8 cellular contexts compared by ENCODE assay signal in the genomic region with DNA sequence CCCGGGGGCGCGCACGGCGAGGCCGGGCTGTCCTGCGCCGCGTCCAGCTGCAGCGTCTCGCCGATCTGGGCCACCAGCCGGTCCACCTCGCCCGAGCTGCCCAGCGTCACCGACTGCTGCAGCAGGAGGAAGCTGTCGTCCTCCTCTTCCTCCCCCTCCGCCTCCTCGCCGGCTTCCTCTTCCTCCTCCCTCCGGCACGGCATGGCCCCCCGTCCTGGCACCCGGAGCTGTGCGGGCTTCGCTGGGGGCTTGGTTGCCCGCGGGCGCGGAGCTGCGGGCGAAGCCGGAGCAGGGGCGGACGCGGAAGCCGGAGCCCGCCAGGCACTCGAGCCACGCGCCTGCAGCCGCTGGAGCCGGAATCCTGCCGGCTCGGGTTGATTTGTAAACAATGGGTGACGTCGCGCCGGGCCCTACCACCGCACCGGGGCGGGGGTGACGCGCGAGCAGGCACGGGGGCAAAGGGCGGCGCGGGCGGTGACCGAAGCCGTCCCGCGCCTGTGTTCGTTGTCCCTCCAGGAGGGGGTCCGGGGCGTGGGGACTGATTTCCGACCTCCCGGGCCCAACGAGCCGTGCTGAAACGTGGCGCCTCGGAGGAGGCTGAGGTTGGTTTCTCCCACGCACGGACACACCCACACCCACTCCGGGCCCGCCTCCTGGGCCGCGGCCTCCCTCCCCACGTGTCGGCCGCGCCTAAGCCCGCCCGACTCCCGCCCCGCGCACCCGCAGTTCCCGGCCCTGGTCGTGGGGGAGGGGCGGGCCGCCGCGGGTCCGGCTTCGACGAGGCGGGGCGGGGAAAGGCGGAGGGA. TPM values are rescaled to one million over a fixed set of nuclear protein-coding genes. Genes with fewer than 3 reads are reported as not detected.
DNase-seq lines count a peak whose midpoint lies in the region; ATAC-seq lines count a peak whose summit lies in the region.

Gene FRAT2 (minus strand): TSS at position 360 of the 806 bp plus-strand sequence. CDS start 157 bp downstream, at position 203.

- H3K4me1 ChIP-seq in CD8-positive, alpha-beta memory T cell (ENCODE audit: insufficient read depth, low read length), result peaks cover 28% of the 10 kb centered on the region
- H3K4me1 ChIP-seq in endocrine pancreas (ENCODE audit: control insufficient read depth, insufficient read depth, low read length) (no peaks in the 10 kb centered on the region), mesodermal cell (ENCODE audit: control insufficient read depth, insufficient read depth, low read length, poor library complexity, severe bottlenecking) (peaks cover 15% of the 10 kb centered on the region)

- CTCF ChIA-PET in CD8-positive, alpha-beta memory T cell (lab: Charles Lee), result interaction anchor here (1.5 to 5.7 kb wide), 5 partner anchors 9 to 66 kb away, joined by 5 to 41 read pairs (median 5); partner anchors contain the start of gene FRAT1

- no peaks in the 10 kb centered on the region for H3K36me3 ChIP-seq in CD8-positive, alpha-beta memory T cell (ENCODE audit: insufficient read depth, low read length)
- H3K36me3 ChIP-seq in endocrine pancreas (ENCODE audit: control insufficient read depth, insufficient read depth, low read length), result no peaks in the 10 kb centered on the region
- peaks cover 9% of the 10 kb centered on the region for H3K36me3 ChIP-seq in mesodermal cell (ENCODE audit: control insufficient read depth, insufficient read depth, low read length)

- H3K9me3 Mint-ChIP-seq in CD8-positive, alpha-beta memory T cell, result peaks cover 0 to 2% (median 0%) of the 10 kb centered on the region in 5 donors

- peaks cover 2 to 3% of the 10 kb centered on the region in 2 donors for H3K27me3 Mint-ChIP-seq in CD8-positive, alpha-beta memory T cell

- H3K27ac Mint-ChIP-seq in CD8-positive, alpha-beta memory T cell, result peak within 1 kb of the TSS; percentile 84 to 98 (median 91)

- no peaks in the 10 kb centered on the region for H3K27me3 ChIP-seq in CD8-positive, alpha-beta memory T cell (ENCODE audit: insufficient read depth, low read length, poor library complexity, severe bottlenecking)
- H3K27me3 ChIP-seq in endocrine pancreas (ENCODE audit: control insufficient read depth, insufficient read depth, low read length), result no peaks in the 10 kb centered on the region

- H3K9ac ChIP-seq in endocrine pancreas (ENCODE audit: control insufficient read depth, insufficient read depth, low read length), result peak within 1 kb of the TSS; percentile 72

- POLR2A ChIA-PET in CD8-positive, alpha-beta memory T cell (lab: Charles Lee), result interaction anchor here (1.2 to 4.9 kb wide), 2 partner anchors 16 to 43 kb away, joined by 7 to 75 read pairs; partner anchors contain the start of genes ARHGAP19 and FRAT1

- H3K4me3 ChIP-seq in CD8-positive, alpha-beta memory T cell (ENCODE audit: low read length), result peak within 1 kb of the TSS; percentile 81
- peak within 1 kb of the TSS; percentile 69 for H3K4me3 ChIP-seq in endocrine pancreas (ENCODE audit: control insufficient read depth, insufficient read depth, low read length)
- H3K4me3 ChIP-seq in mesodermal cell (ENCODE audit: extremely low read depth, insufficient read depth, low read length, poor library complexity, severe bottlenecking), result peak within 1 kb of the TSS; percentile 63

- DNase-seq in CD8-positive, alpha-beta memory T cell, result peak; percentile 83 to 94 (median 90)
- peak; percentile 86 for DNase-seq in NOMO-1 treated with dmso at 0.1 percent for 144 hours (lab: John Stamatoyannopoulos, UW; ENCODE audit: unreplicated experiment)
- peak; percentile 63 for DNase-seq in activated CD8-positive, alpha-beta memory T cell treated with anti-CD3 and anti-CD28 coated beads, Interleukin-2, amount 50 U/mL, for 24 hours (ENCODE audit: extremely low read depth)
- peak; percentile 77 for DNase-seq in stimulated activated CD8-positive, alpha-beta memory T cell treated with anti-CD3 and anti-CD28 coated beads, Interleukin-15, amount 100 ng/mL, for 1 hour (ENCODE audit: low read depth)

- 0% methylated on average over 66 to 83 of the region's 103 CpGs for WGBS in mesodermal cell (ENCODE audit: insufficient coverage in 2 of 2), 2 experiments

- H3K36me3 Mint-ChIP-seq in CD8-positive, alpha-beta memory T cell, result peaks cover 0 to 27% (median 7%) of the 10 kb centered on the region in 3 donors

- peaks cover 31 to 46% (median 42%) of the 10 kb centered on the region in 3 donors for H3K4me1 Mint-ChIP-seq in CD8-positive, alpha-beta memory T cell

- H3K9me3 ChIP-seq in CD8-positive, alpha-beta memory T cell (ENCODE audit: low read length), result no peaks in the 10 kb centered on the region
- H3K9me3 ChIP-seq in endocrine pancreas (ENCODE audit: control insufficient read depth, low read length) (no peaks in the 10 kb centered on the region), mesodermal cell (ENCODE audit: control insufficient read depth, low read length) (no peaks in the 10 kb centered on the region)

- ATAC-seq in GM19452 (IDR thresholded peaks at IDR 0.05; ENCODE audit: unreplicated experiment), result peak; percentile 90
- ATAC-seq in HG03571 (IDR thresholded peaks at IDR 0.05; ENCODE audit: unreplicated experiment), result peak; percentile 74

- peak within 1 kb of the TSS; percentile 89 to 96 (median 91) for H3K4me3 Mint-ChIP-seq in CD8-positive, alpha-beta memory T cell

- peak within 1 kb of the TSS; percentile 96 for H3K27ac ChIP-seq in CD8-positive, alpha-beta memory T cell (ENCODE audit: low read depth, low read length)
- peak within 1 kb of the TSS; percentile 99 for H3K27ac ChIP-seq in mesodermal cell (ENCODE audit: low read depth, low read length, severe bottlenecking)

RNA-seq across cellular contexts. Expression of gene FRAT2, which starts in this region (rescaled TPM):
- total RNA-seq in CD8-positive, alpha-beta memory T cell, result 10 to 100 TPM in 1 of 2 experiments, 1 to 10 TPM in 1; 9.8 to 10.4 TPM
- polyA plus RNA-seq in CD8-positive, alpha-beta memory T cell, result 18.7 TPM
- 9.0 TPM for polyA plus RNA-seq in mesodermal cell (2013, experiment 1 of 2)
- 8.0 TPM for polyA plus RNA-seq in mesodermal cell (2013, experiment 2 of 2)

Comparison
In these comparisons a context has a peak if more than half of its experiments do, and no peak if none do; other contexts are left out.
1. Peak in every context shown above with its lines: DNase-seq, ATAC-seq, H3K4me3 ChIP-seq and H3K27ac ChIP-seq.